In genomic region chrX:44203791-44204190, GRCh38 we compare ENCODE assay signal across 25 cellular contexts.
DNase-seq lines count a peak whose midpoint lies in the region; ATAC-seq and TF ChIP-seq lines count a peak whose summit lies in the region.
"Had no signal": no experiment of that assay in that cellular context is flagged by ENCODE, and none has a peak within 500 bp of the region (broad histone marks: within the 10 kb centered on the region; RNA-seq: fewer than 3 reads in every experiment).

No MANE protein-coding gene starts in this region.

- H3K9ac ChIP-seq in NT2/D1 (ENCODE audit: insufficient read length, low read depth): no peak overlapping the region
- no peak overlapping the region for H3K9ac ChIP-seq in neuronal stem cell (ENCODE audit: low read depth, low read length, poor library complexity)

- ATAC-seq in GM21737 (IDR thresholded peaks at IDR 0.05; ENCODE audit: unreplicated experiment): no peak
- ATAC-seq: activated CD4-positive, CD25-positive, alpha-beta regulatory T cell treated with anti-CD3 and anti-CD28 coated beads, Interleukin-2, amount 50 U/mL, for 24 hours; activated CD8-positive, alpha-beta T cell treated with anti-CD3 and anti-CD28 coated beads, Interleukin-2, amount 10 ng/mL, durations not matched to agents 7 days and 5 days; effector memory CD8-positive, alpha-beta T cell; heart left ventricle; psoas muscle had no signal

- no peak overlapping the region for H2AK5ac ChIP-seq in neuronal stem cell (ENCODE audit: low read depth, low read length)

- peak; percentile 6 for TF ChIP-seq CTCF in AG09309 (IDR thresholded peaks at IDR 0.05; ENCODE audit: control insufficient read depth, insufficient read depth, low read depth, low read length, missing control alignments)
- peak; percentile 27 for TF ChIP-seq CTCF in GM12873 (IDR thresholded peaks at IDR 0.05; ENCODE audit: insufficient read depth, low read depth, low read length, missing control alignments)
- TF ChIP-seq CTCF in epithelial cell of esophagus (IDR thresholded peaks at IDR 0.05; ENCODE audit: insufficient read depth, low read depth, low read length, missing control alignments): peak; percentile 18

- no peak overlapping the region for H3K27ac ChIP-seq in neuronal stem cell (replicated peaks; ENCODE audit: low read length)
- H3K27ac ChIP-seq: heart left ventricle, psoas muscle, skin epidermis, tibial nerve had no signal

- H2BK15ac ChIP-seq in neuronal stem cell (ENCODE audit: low read length): no peak overlapping the region

- H3K4me3 ChIP-seq in AG09309 (ENCODE audit: control insufficient read depth, low read depth, low read length) (no peak overlapping the region), NT2/D1 (ENCODE audit: insufficient read length, low read depth) (no peak overlapping the region), epithelial cell of esophagus (ENCODE audit: low read length) (no peak overlapping the region), neuronal stem cell (ENCODE audit: low read length in 2 of 2) (no peak overlapping the region)
- H3K4me3 ChIP-seq: heart left ventricle, psoas muscle, skin epidermis, tibial nerve had no signal

- H4K91ac ChIP-seq in neuronal stem cell (ENCODE audit: low read depth, low read length, poor library complexity): no peak overlapping the region

- no peaks in the 10 kb centered on the region for H3K79me1 ChIP-seq in neuronal stem cell (ENCODE audit: low read depth, low read length)

- H3K14ac ChIP-seq in neuronal stem cell (ENCODE audit: low read length): no peak overlapping the region

- no CpG with 5 or more reads among the region's 1 CpG for WGBS in neuronal stem cell (ENCODE audit: extremely low coverage in 2 of 2, insufficient read length in 2 of 2, insufficient replicate concordance in 1 of 2), 2 donors

- H2AFZ ChIP-seq in neuronal stem cell (ENCODE audit: low read length): no peak overlapping the region

- H4K8ac ChIP-seq in neuronal stem cell (ENCODE audit: low read depth, low read length): no peak overlapping the region

- H3K4me1 ChIP-seq in NT2/D1 (ENCODE audit: insufficient read depth, insufficient read length) (no peaks in the 10 kb centered on the region), neuronal stem cell (ENCODE audit: control insufficient read depth in 2 of 2, insufficient read depth in 1 of 2, low read depth in 1 of 2, low read length in 2 of 2) (no peaks in the 10 kb centered on the region)
- H3K4me1 ChIP-seq: heart left ventricle, psoas muscle, tibial nerve had no signal

- H3K23ac ChIP-seq in neuronal stem cell (ENCODE audit: low read depth, low read length, poor library complexity): no peak overlapping the region

- no peak overlapping the region for H2BK120ac ChIP-seq in neuronal stem cell (ENCODE audit: low read depth, low read length)

- no peak overlapping the region for H2BK12ac ChIP-seq in neuronal stem cell (ENCODE audit: low read length)

- H3K36me3 ChIP-seq in NT2/D1 (ENCODE audit: insufficient read depth, insufficient read length, low read length) (no peaks in the 10 kb centered on the region), neuronal stem cell (replicated peaks in 1 of 2; ENCODE audit: control insufficient read depth in 2 of 2, insufficient read depth in 2 of 2, low read length in 2 of 2) (no peaks in the 10 kb centered on the region)
- H3K36me3 ChIP-seq: heart left ventricle, tibial nerve had no signal

- DNase-seq in AG09309 (ENCODE audit: low read depth) (no peak), NT2/D1 (ENCODE audit: low read depth, low spot score) (peak; percentile 6), epithelial cell of esophagus (ENCODE audit: low read depth) (peak; percentile 14), neuronal stem cell (ENCODE audit: low spot score) (no peak), NCI-H2171 treated with DMSO at 0.1 percent for 48 hours (lab: John Stamatoyannopoulos, UW) (no peak), germinal center (ENCODE audit: low spot score) (no peak)
- DNase-seq: activated CD8-positive, alpha-beta T cell treated with anti-CD3 and anti-CD28 coated beads, Interleukin-2, amount 10 ng/mL, durations not matched to agents 7 days and 5 days; activated naive CD4-positive, alpha-beta T cell treated with anti-CD3 and anti-CD28 coated beads, Interleukin-2, amount 50 U/mL, for 16 hours; activated T-cell treated with anti-CD3 and anti-CD28 coated beads, Interleukin-2, amount 50 U/mL, for 1 hour; anterior cingulate cortex; CD4-positive, alpha-beta T cell; cerebellar nuclear complex; DND-41; effector memory CD8-positive, alpha-beta T cell; heart left ventricle; MM.1S; NCI-H1436 treated with DMSO at 0.1 percent for 48 hours; psoas muscle; stimulated activated naive CD4-positive, alpha-beta T cell treated with Interleukin-2 at 50 U/mL for 16 hours; T1000 had no signal

- H3K27me3 ChIP-seq in NT2/D1 (ENCODE audit: insufficient read depth, insufficient read length) (no peaks in the 10 kb centered on the region), neuronal stem cell (ENCODE audit: control insufficient read depth in 3 of 3, insufficient read depth in 3 of 3, low read depth in 1 of 3, low read length in 3 of 3) (no peaks in the 10 kb centered on the region)

- no peaks in the 10 kb centered on the region for H3K9me3 ChIP-seq in NT2/D1 (ENCODE audit: insufficient read depth, low read length)
- H3K9me3 ChIP-seq in neuronal stem cell (replicated peaks in 1 of 2; ENCODE audit: control insufficient read depth in 2 of 2, insufficient read depth in 1 of 2, low read depth in 1 of 2, low read length in 2 of 2): no peaks in the 10 kb centered on the region
- H3K9me3 ChIP-seq: psoas muscle, tibial nerve had no signal

- no peak overlapping the region for H2BK5ac ChIP-seq in neuronal stem cell (ENCODE audit: low read length)

- no peak overlapping the region for H3K4me2 ChIP-seq in neuronal stem cell (ENCODE audit: insufficient read depth, low read length, poor library complexity, severe bottlenecking)

- H3K18ac ChIP-seq in neuronal stem cell (ENCODE audit: low read length): no peak overlapping the region

- no peak overlapping the region for H3K4ac ChIP-seq in neuronal stem cell (ENCODE audit: low read length)

Comparison
In these comparisons a context has a peak if more than half of its experiments do, and no peak if none do; other contexts are left out.
1. DNase-seq: peak in NT2/D1 (single experiment) and epithelial cell of esophagus (single experiment); none in AG09309 (single experiment), neuronal stem cell (single experiment), NCI-H2171 treated with DMSO at 0.1 percent for 48 hours (single experiment) and germinal center (single experiment).
2. Peak in every context shown above with its lines, with median percentiles within 50 percentile points of each other: CTCF ChIP-seq.